20 cellular contexts compared by ENCODE assay signal in the genomic region with DNA sequence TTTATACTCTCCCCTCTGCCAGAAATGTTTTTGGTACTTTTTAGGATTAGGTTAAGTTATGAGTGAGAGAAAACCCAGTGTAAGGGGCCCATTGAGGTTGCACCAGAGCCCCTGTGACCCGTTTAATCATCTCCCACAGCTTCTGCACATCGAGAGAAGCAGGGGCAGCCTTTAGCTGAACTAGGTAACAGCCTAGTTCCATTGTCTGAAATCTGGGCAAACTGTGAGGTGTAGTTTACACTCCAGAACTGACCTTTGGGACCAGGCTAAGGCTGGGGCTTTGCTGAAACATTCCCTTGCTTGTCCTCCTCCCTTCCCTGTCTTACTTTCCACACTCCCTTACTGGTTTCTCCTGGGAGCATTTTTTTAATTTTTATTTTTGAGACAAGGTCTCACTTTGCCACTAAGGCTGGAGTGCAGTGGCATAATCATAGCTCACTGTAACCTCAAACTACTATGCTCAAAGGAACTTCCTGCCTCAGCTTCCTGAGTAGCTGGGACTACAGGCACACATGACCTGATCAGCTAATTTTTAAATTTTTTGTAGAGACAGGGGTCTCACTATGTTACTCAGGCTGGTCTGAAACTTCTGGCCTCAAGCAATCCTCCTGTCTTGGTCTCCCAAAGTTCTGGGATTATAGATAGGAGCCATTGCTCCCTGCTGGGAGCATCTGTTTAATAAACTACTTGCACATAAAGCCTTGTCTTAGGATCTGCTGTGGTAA. TPM values are rescaled to one million over a fixed set of nuclear protein-coding genes. Genes with fewer than 3 reads are reported as not detected.
DNase-seq lines count a peak whose midpoint lies in the region; ATAC-seq and TF ChIP-seq lines count a peak whose summit lies in the region.
"Had no signal": no experiment of that assay in that cellular context is flagged by ENCODE, and none has a peak within 500 bp of the region (broad histone marks: within the 10 kb centered on the region; RNA-seq: fewer than 3 reads in every experiment).

No MANE protein-coding gene starts in this region.

- 20% methylated on average over 2 of the region's 2 CpGs for WGBS in liver

- POLR2A ChIA-PET in activated CD8-positive, alpha-beta T cell treated with anti-CD3 and anti-CD28 coated beads, Interleukin-2, amount 10 ng/mL, durations not matched to agents 7 days and 5 days (lab: Charles Lee): interaction anchor here (0.9 to 1.9 kb wide), 4 partner anchors 22 to 820 kb away, joined by 3 to 5 read pairs (median 4); partner anchors contain the start of genes KHNYN and RNF31

- TF ChIP-seq CTCF in liver (IDR thresholded peaks at IDR 0.05; ENCODE audit: low read depth, low read length, missing input control): no peak

- no peaks in the 10 kb centered on the region for H3K27me3 Mint-ChIP-seq in stimulated activated naive CD8-positive, alpha-beta T cell treated with anti-CD3 and anti-CD28 coated beads, Interleukin-15, Interleukin-2, amounts not matched to agents 100 ng/mL and 50 ng/mL, for 24 hours
- no peaks in the 10 kb centered on the region for H3K27me3 Mint-ChIP-seq in activated CD8-positive, alpha-beta T cell treated with anti-CD3 and anti-CD28 coated beads, Interleukin-2, amount 10 ng/mL, durations not matched to agents 7 days and 5 days (ENCODE audit: low read depth)

- ATAC-seq in stimulated activated naive CD8-positive, alpha-beta T cell treated with anti-CD3 and anti-CD28 coated beads, Interleukin-15, Interleukin-2, amounts not matched to agents 100 U/mL and 50 U/mL, for 24 hours: no peak
- peak; percentile 94 for ATAC-seq in activated CD8-positive, alpha-beta T cell treated with anti-CD3 and anti-CD28 coated beads, Interleukin-2, amount 10 ng/mL, durations not matched to agents 7 days and 5 days
- ATAC-seq in HG03521 (IDR thresholded peaks at IDR 0.05; ENCODE audit: unreplicated experiment) (no peak), GM21360 (IDR thresholded peaks at IDR 0.05; ENCODE audit: unreplicated experiment) (no peak), GM18873 (IDR thresholded peaks at IDR 0.05; ENCODE audit: low FRiP score, unreplicated experiment) (no peak), GM19467 (IDR thresholded peaks at IDR 0.05; ENCODE audit: unreplicated experiment) (no peak)
- ATAC-seq: foreskin keratinocyte, right cardiac atrium had no signal

- H3K36me3 ChIP-seq in liver (ENCODE audit: control insufficient read depth in 4 of 4, insufficient read depth in 3 of 4, low read depth in 1 of 4, low read length in 3 of 4): no peaks in the 10 kb centered on the region
- H3K36me3 ChIP-seq: tibial nerve had no signal

- no peak for DNase-seq in stimulated activated naive CD8-positive, alpha-beta T cell treated with anti-CD3 and anti-CD28 coated beads, Interleukin-15, Interleukin-2, amounts not matched to agents 100 U/mL and 50 U/mL, for 24 hours
- peak; percentile 49 for DNase-seq in activated CD8-positive, alpha-beta T cell treated with anti-CD3 and anti-CD28 coated beads, Interleukin-2, amount 10 ng/mL, durations not matched to agents 7 days and 5 days
- DNase-seq: activated CD4-positive, alpha-beta T cell treated with anti-CD3 and anti-CD28 coated beads, Interleukin-2, amount 50 U/mL, for 1 hour; DMS53; foreskin keratinocyte; GOT3; NCI-H1048; NCI-H2171 treated with DMSO at 0.1 percent for 48 hours; right cardiac atrium; stimulated activated CD4-positive, alpha-beta T cell treated with anti-CD3 and anti-CD28 coated beads, Interleukin-2, amount 100 ng/mL, for 48 hours; stimulated activated CD8-positive, alpha-beta memory T cell treated with anti-CD3 and anti-CD28 coated beads, Interleukin-4, amount 100 ng/mL, for 48 hours had no signal

- H3K4me1 Mint-ChIP-seq in stimulated activated naive CD8-positive, alpha-beta T cell treated with anti-CD3 and anti-CD28 coated beads, Interleukin-15, Interleukin-2, amounts not matched to agents 100 ng/mL and 50 ng/mL, for 24 hours (ENCODE audit: low read depth): peaks cover 52% of the 10 kb centered on the region
- H3K4me1 Mint-ChIP-seq in activated CD8-positive, alpha-beta T cell treated with anti-CD3 and anti-CD28 coated beads, Interleukin-2, amount 10 ng/mL, durations not matched to agents 7 days and 5 days (ENCODE audit: low read depth): peaks cover 47% of the 10 kb centered on the region
- H3K4me1 Mint-ChIP-seq: memory B cell had no signal

- H3K27ac Mint-ChIP-seq in stimulated activated naive CD8-positive, alpha-beta T cell treated with anti-CD3 and anti-CD28 coated beads, Interleukin-15, Interleukin-2, amounts not matched to agents 100 ng/mL and 50 ng/mL, for 24 hours: peak overlapping the region; percentile 87
- peak overlapping the region; percentile 99 for H3K27ac Mint-ChIP-seq in activated CD8-positive, alpha-beta T cell treated with anti-CD3 and anti-CD28 coated beads, Interleukin-2, amount 10 ng/mL, durations not matched to agents 7 days and 5 days
- H3K27ac Mint-ChIP-seq: memory B cell had no signal

- H3K9ac ChIP-seq in liver (ENCODE audit: low read depth in 1 of 2, low read length in 2 of 2): no peak overlapping the region

- peak overlapping the region; percentile 68 to 74 for H3K27ac ChIP-seq in liver (ENCODE audit: low read depth in 1 of 2, low read length in 2 of 2)
- H3K27ac ChIP-seq: foreskin keratinocyte, tibial nerve had no signal

- H3K4me1 ChIP-seq in liver (ENCODE audit: control insufficient read depth in 4 of 4, insufficient read depth in 4 of 4, low read length in 3 of 4): peaks cover 17 to 59% (median 47%) of the 10 kb centered on the region in 4 donors
- H3K4me1 ChIP-seq: foreskin keratinocyte, tibial nerve had no signal

- CTCF ChIA-PET in activated CD8-positive, alpha-beta T cell treated with anti-CD3 and anti-CD28 coated beads, Interleukin-2, amount 10 ng/mL, durations not matched to agents 7 days and 5 days (lab: Charles Lee): interaction anchor here (0.6 to 14.1 kb wide), 12 partner anchors 9 to 320 kb away, joined by 3 to 197 read pairs (median 4); no protein-coding TSS in a partner anchor

- H3K4me3 ChIP-seq in liver (ENCODE audit: low read depth in 1 of 3, low read length in 3 of 3): no peak overlapping the region
- H3K4me3 ChIP-seq: tibial nerve had no signal

- no peak overlapping the region for H3K4me3 Mint-ChIP-seq in stimulated activated naive CD8-positive, alpha-beta T cell treated with anti-CD3 and anti-CD28 coated beads, Interleukin-15, Interleukin-2, amounts not matched to agents 100 ng/mL and 50 ng/mL, for 24 hours
- H3K4me3 Mint-ChIP-seq in activated CD8-positive, alpha-beta T cell treated with anti-CD3 and anti-CD28 coated beads, Interleukin-2, amount 10 ng/mL, durations not matched to agents 7 days and 5 days: peak overlapping the region; percentile 66
- H3K4me3 Mint-ChIP-seq: memory B cell had no signal

- peaks cover 8% of the 10 kb centered on the region for H3K9me3 Mint-ChIP-seq in stimulated activated naive CD8-positive, alpha-beta T cell treated with anti-CD3 and anti-CD28 coated beads, Interleukin-15, Interleukin-2, amounts not matched to agents 100 ng/mL and 50 ng/mL, for 24 hours
- peaks cover 7% of the 10 kb centered on the region for H3K9me3 Mint-ChIP-seq in activated CD8-positive, alpha-beta T cell treated with anti-CD3 and anti-CD28 coated beads, Interleukin-2, amount 10 ng/mL, durations not matched to agents 7 days and 5 days (ENCODE audit: insufficient read depth)
- H3K9me3 Mint-ChIP-seq: memory B cell had no signal

- no peaks in the 10 kb centered on the region for H3K27me3 ChIP-seq in liver (ENCODE audit: control insufficient read depth in 4 of 4, insufficient read depth in 4 of 4, low read length in 3 of 4)
- H3K27me3 ChIP-seq: tibial nerve had no signal

- no peaks in the 10 kb centered on the region for H3K9me3 ChIP-seq in liver (ENCODE audit: control insufficient read depth in 4 of 4, low read length in 3 of 4)
- H3K9me3 ChIP-seq: tibial nerve had no signal

- H3K36me3 Mint-ChIP-seq in stimulated activated naive CD8-positive, alpha-beta T cell treated with anti-CD3 and anti-CD28 coated beads, Interleukin-15, Interleukin-2, amounts not matched to agents 100 ng/mL and 50 ng/mL, for 24 hours (ENCODE audit: low read depth): peaks cover 6% of the 10 kb centered on the region
- H3K36me3 Mint-ChIP-seq in activated CD8-positive, alpha-beta T cell treated with anti-CD3 and anti-CD28 coated beads, Interleukin-2, amount 10 ng/mL, durations not matched to agents 7 days and 5 days (ENCODE audit: low read depth): peaks cover 16% of the 10 kb centered on the region
- H3K36me3 Mint-ChIP-seq: memory B cell had no signal

- no peak for TF ChIP-seq RAD21 in liver (IDR thresholded peaks at IDR 0.05)

TF ChIP-seq in liver, 16 proteins besides CTCF, POLR2A, EP300 and RAD21 (continues in another document):
- no peak for TF ChIP-seq JUND (IDR thresholded peaks at IDR 0.05)

RNA-seq across cellular contexts. Expression of gene DHRS2, which starts 25.9 kb away (rescaled TPM):
- total RNA-seq in activated CD8-positive, alpha-beta T cell treated with anti-CD3 and anti-CD28 coated beads, Interleukin-2, amount 10 ng/mL, durations not matched to agents 7 days and 5 days: under 1 TPM; 0.24 to 0.44 TPM
- total RNA-seq in liver: 1 to 10 TPM in 1 of 2 donors, under 1 TPM in 1; 0.56 to 1.0 TPM
- under 1 TPM; 0.33 to 0.68 TPM for polyA plus RNA-seq in liver
- total RNA-seq: right cardiac atrium had no signal
- polyA plus RNA-seq: right cardiac atrium had no signal

RNA-seq across cellular contexts. Expression of gene JPH4, which starts 31.7 kb away (rescaled TPM):
- not detected for total RNA-seq in activated CD8-positive, alpha-beta T cell treated with anti-CD3 and anti-CD28 coated beads, Interleukin-2, amount 10 ng/mL, durations not matched to agents 7 days and 5 days
- total RNA-seq in liver: under 1 TPM; 0.08 to 0.23 TPM
- under 1 TPM; 0.07 to 0.24 TPM for polyA plus RNA-seq in liver
- total RNA-seq: foreskin keratinocyte; T-helper 2 cell treated with Interferon-gamma antibody and Interleukin-4, amounts not matched to agents 100 ng/mL and 5 ng/mL, for 36 hours had no signal
- polyA plus RNA-seq: foreskin keratinocyte had no signal

RNA-seq across cellular contexts. Expression of gene AP1G2, which starts 42.7 kb away (rescaled TPM):
- total RNA-seq in activated CD8-positive, alpha-beta T cell treated with anti-CD3 and anti-CD28 coated beads, Interleukin-2, amount 10 ng/mL, durations not matched to agents 7 days and 5 days: 100 to 1,000 TPM; 267 to 276 TPM
- total RNA-seq in liver: 10 to 100 TPM; 14.8 to 19.7 TPM
- polyA plus RNA-seq in liver: 10 to 100 TPM; 12.4 to 26.6 TPM

RNA-seq across cellular contexts. Expression of gene THTPA, which starts 54.2 kb away (rescaled TPM):
- total RNA-seq in activated CD8-positive, alpha-beta T cell treated with anti-CD3 and anti-CD28 coated beads, Interleukin-2, amount 10 ng/mL, durations not matched to agents 7 days and 5 days: 1 to 10 TPM; 7.3 to 9.8 TPM
- total RNA-seq in liver: 10 to 100 TPM in 1 of 2 donors, 1 to 10 TPM in 1; 7.3 to 19.8 TPM
- 10 to 100 TPM in 1 of 2 donors, 1 to 10 TPM in 1; 9.6 to 10.2 TPM for polyA plus RNA-seq in liver

RNA-seq across cellular contexts. Expression of gene ZFHX2, which starts 58.7 kb away (rescaled TPM):
- total RNA-seq in activated CD8-positive, alpha-beta T cell treated with anti-CD3 and anti-CD28 coated beads, Interleukin-2, amount 10 ng/mL, durations not matched to agents 7 days and 5 days: 1 to 10 TPM in 1 of 2 experiments, under 1 TPM in 1; 0.90 to 1.5 TPM
- total RNA-seq in liver: under 1 TPM; 0.08 to 0.14 TPM
- under 1 TPM; 0.06 to 0.12 TPM for polyA plus RNA-seq in liver

Comparison
In these comparisons a context has a peak if more than half of its experiments do, and no peak if none do; other contexts are left out.
1. RNA of gene AP1G2, which starts 42.7 kb away (total RNA-seq): 267 to 276 TPM in activated CD8-positive, alpha-beta T cell treated with anti-CD3 and anti-CD28 coated beads, Interleukin-2, amount 10 ng/mL, durations not matched to agents 7 days and 5 days; 14.8 to 19.7 TPM in liver; every median in the first group is over 10 times any median in the second.